Comparison of ENCODE assay signal across 1 cellular context in the genomic region with DNA sequence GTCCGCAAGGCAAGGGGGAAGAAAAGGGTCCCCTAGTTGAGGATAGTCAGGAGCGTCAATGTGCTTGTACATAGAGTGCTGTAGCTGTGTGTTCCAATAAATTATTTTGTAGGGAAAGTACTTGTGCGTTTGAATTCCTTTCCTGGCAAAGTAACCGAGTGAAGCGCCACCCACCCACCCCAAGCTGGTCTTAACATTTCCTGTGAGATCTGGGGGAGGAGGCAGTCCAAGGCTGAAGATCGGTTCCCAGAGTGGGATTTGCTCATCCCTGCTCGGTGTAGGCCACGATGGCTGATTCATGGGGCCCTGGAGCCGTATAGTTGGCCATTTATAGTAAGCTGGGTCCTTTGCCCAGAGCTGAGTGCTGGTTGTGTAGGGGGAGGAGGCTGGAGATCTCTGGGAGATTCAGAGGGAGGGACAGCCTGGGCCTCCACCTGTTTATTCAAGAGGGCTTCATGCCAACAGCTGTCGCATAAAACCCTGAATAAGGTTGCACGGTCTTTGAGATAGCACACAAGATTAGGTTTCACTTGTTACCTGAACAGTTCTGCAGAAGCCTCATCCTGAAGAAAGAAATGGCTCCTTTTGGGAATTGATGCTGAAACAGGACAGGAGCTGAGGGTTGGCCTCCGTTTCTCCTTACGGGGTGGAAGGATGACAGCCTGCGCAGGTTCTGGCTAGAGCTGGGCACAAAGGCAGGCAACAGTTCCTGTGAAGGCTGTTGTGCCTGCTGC.
TF ChIP-seq lines count a peak whose summit lies in the region.

No MANE protein-coding gene starts in this region.

TF ChIP-seq in K562, 482 proteins besides CTCF, POLR2A, EP300 and RAD21 (continued from another document and continues in another):
- TF ChIP-seq, protein P1, sequence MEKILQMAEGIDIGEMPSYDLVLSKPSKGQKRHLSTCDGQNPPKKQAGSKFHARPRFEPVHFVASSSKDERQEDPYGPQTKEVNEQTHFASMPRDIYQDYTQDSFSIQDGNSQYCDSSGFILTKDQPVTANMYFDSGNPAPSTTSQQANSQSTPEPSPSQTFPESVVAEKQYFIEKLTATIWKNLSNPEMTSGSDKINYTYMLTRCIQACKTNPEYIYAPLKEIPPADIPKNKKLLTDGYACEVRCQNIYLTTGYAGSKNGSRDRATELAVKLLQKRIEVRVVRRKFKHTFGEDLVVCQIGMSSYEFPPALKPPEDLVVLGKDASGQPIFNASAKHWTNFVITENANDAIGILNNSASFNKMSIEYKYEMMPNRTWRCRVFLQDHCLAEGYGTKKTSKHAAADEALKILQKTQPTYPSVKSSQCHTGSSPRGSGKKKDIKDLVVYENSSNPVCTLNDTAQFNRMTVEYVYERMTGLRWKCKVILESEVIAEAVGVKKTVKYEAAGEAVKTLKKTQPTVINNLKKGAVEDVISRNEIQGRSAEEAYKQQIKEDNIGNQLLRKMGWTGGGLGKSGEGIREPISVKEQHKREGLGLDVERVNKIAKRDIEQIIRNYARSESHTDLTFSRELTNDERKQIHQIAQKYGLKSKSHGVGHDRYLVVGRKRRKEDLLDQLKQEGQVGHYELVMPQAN (IDR thresholded peaks at IDR 0.05; ENCODE audit: borderline replicate concordance) = no peak
- TF ChIP-seq POLR2AphosphoS2 (IDR thresholded peaks at IDR 0.05; ENCODE audit: low read length) (peak; percentile 97), TEAD1 (CRISPR knock-in tag; IDR thresholded peaks at IDR 0.05) (peak in 1 of 2 experiments; percentile 28; a peak in 1 of 4 replicates), MEF2D (tag; conservative IDR thresholded peaks at IDR 0.05; ENCODE audit: low read depth) (no peak), JUND (IDR thresholded peaks at IDR 0.05; ENCODE audit: borderline replicate concordance, low read depth, low read length) (0 out of 2 replicates have a peak, but pooled peaks have one; percentile 3), JUND (tag; IDR thresholded peaks at IDR 0.05; ENCODE audit: borderline replicate concordance, low read depth, low read length) (no peak), HNRNPLL (IDR thresholded peaks at IDR 0.05; ENCODE audit: low read depth, low read length, poor library complexity, severe bottlenecking) (no peak), ATF7 (IDR thresholded peaks at IDR 0.05) (no peak), KDM4B (IDR thresholded peaks at IDR 0.05; ENCODE audit: borderline replicate concordance in 2 of 2, low read depth in 1 of 2) (no peak), MBD2 (IDR thresholded peaks at IDR 0.05; ENCODE audit: borderline replicate concordance, low read depth) (no peak), ZKSCAN8 (CRISPR knock-in tag; IDR thresholded peaks at IDR 0.05) (no peak), ZC3H8 (IDR thresholded peaks at IDR 0.05) (no peak), SMARCA4 (IDR thresholded peaks at IDR 0.05) (no peak), NEUROD1 (IDR thresholded peaks at IDR 0.05; ENCODE audit: borderline replicate concordance, low read depth, low read length, partially characterized antibody) (no peak), COPS2 (conservative IDR thresholded peaks at IDR 0.05) (no peak), SLC30A9 (CRISPR knock-in tag; IDR thresholded peaks at IDR 0.05) (no peak), SIN3A (IDR thresholded peaks at IDR 0.05; ENCODE audit: borderline replicate concordance in 2 of 2, control insufficient read depth in 1 of 2, low read depth in 2 of 2, low read length in 2 of 2) (peak in 1 of 2 experiments; percentile 73; a peak in 1 of 4 replicates), GATAD2A (IDR thresholded peaks at IDR 0.05) (no peak), CAMTA2 (CRISPR knock-in tag; conservative IDR thresholded peaks at IDR 0.05) (peak; percentile 78; the same call in 1 of the 2 replicates), CHD4 (IDR thresholded peaks at IDR 0.05; ENCODE audit: insufficient read depth, insufficient replicate concordance, low read depth, low read length, poor library complexity, severe bottlenecking) (no peak), EWSR1 (IDR thresholded peaks at IDR 0.05; ENCODE audit: borderline replicate concordance, low read depth, partially characterized antibody) (no peak), MTA3 (IDR thresholded peaks at IDR 0.05; ENCODE audit: borderline replicate concordance) (0 out of 2 replicates have a peak, but pooled peaks have one; percentile 38), SMARCB1 (IDR thresholded peaks at IDR 0.05; ENCODE audit: insufficient read length, low read depth) (no peak)
- TF ChIP-seq, protein P2, sequence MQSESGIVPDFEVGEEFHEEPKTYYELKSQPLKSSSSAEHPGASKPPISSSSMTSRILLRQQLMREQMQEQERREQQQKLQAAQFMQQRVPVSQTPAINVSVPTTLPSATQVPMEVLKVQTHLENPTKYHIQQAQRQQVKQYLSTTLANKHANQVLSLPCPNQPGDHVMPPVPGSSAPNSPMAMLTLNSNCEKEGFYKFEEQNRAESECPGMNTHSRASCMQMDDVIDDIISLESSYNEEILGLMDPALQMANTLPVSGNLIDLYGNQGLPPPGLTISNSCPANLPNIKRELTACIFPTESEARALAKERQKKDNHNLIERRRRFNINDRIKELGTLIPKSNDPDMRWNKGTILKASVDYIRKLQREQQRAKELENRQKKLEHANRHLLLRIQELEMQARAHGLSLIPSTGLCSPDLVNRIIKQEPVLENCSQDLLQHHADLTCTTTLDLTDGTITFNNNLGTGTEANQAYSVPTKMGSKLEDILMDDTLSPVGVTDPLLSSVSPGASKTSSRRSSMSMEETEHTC (IDR thresholded peaks at IDR 0.05) = no peak
- TF ChIP-seq, protein P3, sequence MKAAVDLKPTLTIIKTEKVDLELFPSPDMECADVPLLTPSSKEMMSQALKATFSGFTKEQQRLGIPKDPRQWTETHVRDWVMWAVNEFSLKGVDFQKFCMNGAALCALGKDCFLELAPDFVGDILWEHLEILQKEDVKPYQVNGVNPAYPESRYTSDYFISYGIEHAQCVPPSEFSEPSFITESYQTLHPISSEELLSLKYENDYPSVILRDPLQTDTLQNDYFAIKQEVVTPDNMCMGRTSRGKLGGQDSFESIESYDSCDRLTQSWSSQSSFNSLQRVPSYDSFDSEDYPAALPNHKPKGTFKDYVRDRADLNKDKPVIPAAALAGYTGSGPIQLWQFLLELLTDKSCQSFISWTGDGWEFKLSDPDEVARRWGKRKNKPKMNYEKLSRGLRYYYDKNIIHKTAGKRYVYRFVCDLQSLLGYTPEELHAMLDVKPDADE (conservative IDR thresholded peaks at IDR 0.05; ENCODE audit: control insufficient read depth, low read depth, low read length) = no peak
- TF ChIP-seq, protein P4, sequence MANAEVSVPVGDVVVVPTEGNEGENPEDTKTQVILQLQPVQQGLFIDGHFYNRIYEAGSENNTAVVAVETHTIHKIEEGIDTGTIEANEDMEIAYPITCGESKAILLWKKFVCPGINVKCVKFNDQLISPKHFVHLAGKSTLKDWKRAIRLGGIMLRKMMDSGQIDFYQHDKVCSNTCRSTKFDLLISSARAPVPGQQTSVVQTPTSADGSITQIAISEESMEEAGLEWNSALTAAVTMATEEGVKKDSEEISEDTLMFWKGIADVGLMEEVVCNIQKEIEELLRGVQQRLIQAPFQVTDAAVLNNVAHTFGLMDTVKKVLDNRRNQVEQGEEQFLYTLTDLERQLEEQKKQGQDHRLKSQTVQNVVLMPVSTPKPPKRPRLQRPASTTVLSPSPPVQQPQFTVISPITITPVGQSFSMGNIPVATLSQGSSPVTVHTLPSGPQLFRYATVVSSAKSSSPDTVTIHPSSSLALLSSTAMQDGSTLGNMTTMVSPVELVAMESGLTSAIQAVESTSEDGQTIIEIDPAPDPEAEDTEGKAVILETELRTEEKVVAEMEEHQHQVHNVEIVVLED (CRISPR knock-in tag; IDR thresholded peaks at IDR 0.05) = no peak
- TF ChIP-seq, protein P5, sequence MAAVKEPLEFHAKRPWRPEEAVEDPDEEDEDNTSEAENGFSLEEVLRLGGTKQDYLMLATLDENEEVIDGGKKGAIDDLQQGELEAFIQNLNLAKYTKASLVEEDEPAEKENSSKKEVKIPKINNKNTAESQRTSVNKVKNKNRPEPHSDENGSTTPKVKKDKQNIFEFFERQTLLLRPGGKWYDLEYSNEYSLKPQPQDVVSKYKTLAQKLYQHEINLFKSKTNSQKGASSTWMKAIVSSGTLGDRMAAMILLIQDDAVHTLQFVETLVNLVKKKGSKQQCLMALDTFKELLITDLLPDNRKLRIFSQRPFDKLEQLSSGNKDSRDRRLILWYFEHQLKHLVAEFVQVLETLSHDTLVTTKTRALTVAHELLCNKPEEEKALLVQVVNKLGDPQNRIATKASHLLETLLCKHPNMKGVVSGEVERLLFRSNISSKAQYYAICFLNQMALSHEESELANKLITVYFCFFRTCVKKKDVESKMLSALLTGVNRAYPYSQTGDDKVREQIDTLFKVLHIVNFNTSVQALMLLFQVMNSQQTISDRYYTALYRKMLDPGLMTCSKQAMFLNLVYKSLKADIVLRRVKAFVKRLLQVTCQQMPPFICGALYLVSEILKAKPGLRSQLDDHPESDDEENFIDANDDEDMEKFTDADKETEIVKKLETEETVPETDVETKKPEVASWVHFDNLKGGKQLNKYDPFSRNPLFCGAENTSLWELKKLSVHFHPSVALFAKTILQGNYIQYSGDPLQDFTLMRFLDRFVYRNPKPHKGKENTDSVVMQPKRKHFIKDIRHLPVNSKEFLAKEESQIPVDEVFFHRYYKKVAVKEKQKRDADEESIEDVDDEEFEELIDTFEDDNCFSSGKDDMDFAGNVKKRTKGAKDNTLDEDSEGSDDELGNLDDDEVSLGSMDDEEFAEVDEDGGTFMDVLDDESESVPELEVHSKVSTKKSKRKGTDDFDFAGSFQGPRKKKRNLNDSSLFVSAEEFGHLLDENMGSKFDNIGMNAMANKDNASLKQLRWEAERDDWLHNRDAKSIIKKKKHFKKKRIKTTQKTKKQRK (IDR thresholded peaks at IDR 0.05; ENCODE audit: borderline replicate concordance, low read depth, low read length) = no peak
- TF ChIP-seq, protein P6, sequence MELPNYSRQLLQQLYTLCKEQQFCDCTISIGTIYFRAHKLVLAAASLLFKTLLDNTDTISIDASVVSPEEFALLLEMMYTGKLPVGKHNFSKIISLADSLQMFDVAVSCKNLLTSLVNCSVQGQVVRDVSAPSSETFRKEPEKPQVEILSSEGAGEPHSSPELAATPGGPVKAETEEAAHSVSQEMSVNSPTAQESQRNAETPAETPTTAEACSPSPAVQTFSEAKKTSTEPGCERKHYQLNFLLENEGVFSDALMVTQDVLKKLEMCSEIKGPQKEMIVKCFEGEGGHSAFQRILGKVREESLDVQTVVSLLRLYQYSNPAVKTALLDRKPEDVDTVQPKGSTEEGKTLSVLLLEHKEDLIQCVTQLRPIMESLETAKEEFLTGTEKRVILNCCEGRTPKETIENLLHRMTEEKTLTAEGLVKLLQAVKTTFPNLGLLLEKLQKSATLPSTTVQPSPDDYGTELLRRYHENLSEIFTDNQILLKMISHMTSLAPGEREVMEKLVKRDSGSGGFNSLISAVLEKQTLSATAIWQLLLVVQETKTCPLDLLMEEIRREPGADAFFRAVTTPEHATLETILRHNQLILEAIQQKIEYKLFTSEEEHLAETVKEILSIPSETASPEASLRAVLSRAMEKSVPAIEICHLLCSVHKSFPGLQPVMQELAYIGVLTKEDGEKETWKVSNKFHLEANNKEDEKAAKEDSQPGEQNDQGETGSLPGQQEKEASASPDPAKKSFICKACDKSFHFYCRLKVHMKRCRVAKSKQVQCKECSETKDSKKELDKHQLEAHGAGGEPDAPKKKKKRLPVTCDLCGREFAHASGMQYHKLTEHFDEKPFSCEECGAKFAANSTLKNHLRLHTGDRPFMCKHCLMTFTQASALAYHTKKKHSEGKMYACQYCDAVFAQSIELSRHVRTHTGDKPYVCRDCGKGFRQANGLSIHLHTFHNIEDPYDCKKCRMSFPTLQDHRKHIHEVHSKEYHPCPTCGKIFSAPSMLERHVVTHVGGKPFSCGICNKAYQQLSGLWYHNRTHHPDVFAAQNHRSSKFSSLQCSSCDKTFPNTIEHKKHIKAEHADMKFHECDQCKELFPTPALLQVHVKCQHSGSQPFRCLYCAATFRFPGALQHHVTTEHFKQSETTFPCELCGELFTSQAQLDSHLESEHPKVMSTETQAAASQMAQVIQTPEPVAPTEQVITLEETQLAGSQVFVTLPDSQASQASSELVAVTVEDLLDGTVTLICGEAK (IDR thresholded peaks at IDR 0.05) = no peak
- TF ChIP-seq, protein P6 (CRISPR knock-in tag; IDR thresholded peaks at IDR 0.05) = no peak
- TF ChIP-seq, protein P7, sequence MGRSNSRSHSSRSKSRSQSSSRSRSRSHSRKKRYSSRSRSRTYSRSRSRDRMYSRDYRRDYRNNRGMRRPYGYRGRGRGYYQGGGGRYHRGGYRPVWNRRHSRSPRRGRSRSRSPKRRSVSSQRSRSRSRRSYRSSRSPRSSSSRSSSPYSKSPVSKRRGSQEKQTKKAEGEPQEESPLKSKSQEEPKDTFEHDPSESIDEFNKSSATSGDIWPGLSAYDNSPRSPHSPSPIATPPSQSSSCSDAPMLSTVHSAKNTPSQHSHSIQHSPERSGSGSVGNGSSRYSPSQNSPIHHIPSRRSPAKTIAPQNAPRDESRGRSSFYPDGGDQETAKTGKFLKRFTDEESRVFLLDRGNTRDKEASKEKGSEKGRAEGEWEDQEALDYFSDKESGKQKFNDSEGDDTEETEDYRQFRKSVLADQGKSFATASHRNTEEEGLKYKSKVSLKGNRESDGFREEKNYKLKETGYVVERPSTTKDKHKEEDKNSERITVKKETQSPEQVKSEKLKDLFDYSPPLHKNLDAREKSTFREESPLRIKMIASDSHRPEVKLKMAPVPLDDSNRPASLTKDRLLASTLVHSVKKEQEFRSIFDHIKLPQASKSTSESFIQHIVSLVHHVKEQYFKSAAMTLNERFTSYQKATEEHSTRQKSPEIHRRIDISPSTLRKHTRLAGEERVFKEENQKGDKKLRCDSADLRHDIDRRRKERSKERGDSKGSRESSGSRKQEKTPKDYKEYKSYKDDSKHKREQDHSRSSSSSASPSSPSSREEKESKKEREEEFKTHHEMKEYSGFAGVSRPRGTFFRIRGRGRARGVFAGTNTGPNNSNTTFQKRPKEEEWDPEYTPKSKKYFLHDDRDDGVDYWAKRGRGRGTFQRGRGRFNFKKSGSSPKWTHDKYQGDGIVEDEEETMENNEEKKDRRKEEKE (IDR thresholded peaks at IDR 0.05; ENCODE audit: borderline replicate concordance in 1 of 2, control insufficient read depth in 1 of 2, low read depth in 2 of 2, low read length in 1 of 2) = peak in 1 of 2 experiments; percentile 26; a peak in 1 of 4 replicates
